In genomic region chr17:14515015-14515414, GRCh38 we compare ENCODE assay signal across 30 cellular contexts.
DNase-seq lines count a peak whose midpoint lies in the region; ATAC-seq and TF ChIP-seq lines count a peak whose summit lies in the region.
"Had no signal": no experiment of that assay in that cellular context is flagged by ENCODE, and none has a peak within 500 bp of the region (broad histone marks: within the 10 kb centered on the region; RNA-seq: fewer than 3 reads in every experiment).

No MANE protein-coding gene starts in this region.

- H3K23ac ChIP-seq in neuronal stem cell (ENCODE audit: low read depth, low read length, poor library complexity), result no peak overlapping the region

- no peak overlapping the region for H4K91ac ChIP-seq in neuronal stem cell (ENCODE audit: low read depth, low read length, poor library complexity)

- intact Hi-C loops in mucosa of descending colon (cut with DNase I, micrococcal nuclease), result no loop called here

- H3K9me3 ChIP-seq in neuronal stem cell (replicated peaks in 1 of 2; ENCODE audit: control insufficient read depth in 2 of 2, insufficient read depth in 1 of 2, low read depth in 1 of 2, low read length in 2 of 2) (no peaks in the 10 kb centered on the region), mucosa of descending colon (no peaks in the 10 kb centered on the region)
- H3K9me3 ChIP-seq: HAP-1, upper lobe of left lung had no signal

- H3K18ac ChIP-seq in neuronal stem cell (ENCODE audit: low read length), result no peak overlapping the region

- no peak overlapping the region for H2BK120ac ChIP-seq in neuronal stem cell (ENCODE audit: low read depth, low read length)

- H3K4ac ChIP-seq in neuronal stem cell (ENCODE audit: low read length), result no peak overlapping the region

- no peak overlapping the region for H2BK15ac ChIP-seq in neuronal stem cell (ENCODE audit: low read length)

- DNase-seq in HuH-7 (ENCODE audit: low spot score), result peak; percentile 19
- peak; percentile 14 for DNase-seq in fibroblast of mammary gland (ENCODE audit: low read depth)
- DNase-seq in neuronal stem cell (ENCODE audit: low spot score), result no peak
- no peak for DNase-seq in NCI-H1436 treated with DMSO at 0.1 percent for 48 hours (lab: John Stamatoyannopoulos, UW)
- no peak for DNase-seq in mucosa of descending colon
- DNase-seq in SHP77 treated with DMSO at 0.1 percent for 48 hours (lab: John Stamatoyannopoulos, UW), result no peak
- no peak for DNase-seq in foreskin keratinocyte
- DNase-seq: activated CD4-positive, alpha-beta T cell treated with anti-CD3 and anti-CD28 coated beads, Interleukin-2, amount 50 U/mL, for 48 hours; activated CD4-positive, CD25-positive, alpha-beta regulatory T cell treated with anti-CD3 and anti-CD28 coated beads, Interleukin-2, amount 50 U/mL, for 72 hours; activated naive CD4-positive, alpha-beta T cell; activated naive CD8-positive, alpha-beta T cell treated with anti-CD3 and anti-CD28 coated beads, Interleukin-2, amount 50 U/mL, for 24 hours; AML-193; CD4-positive, alpha-beta T cell; central memory CD4-positive, alpha-beta T cell; dermis blood vessel endothelial cell; head of caudate nucleus; Kasumi-1; MV-4-11; NCI-H1436; NCI-H2107; nephron progenitor cell; PC-9; T-helper 17 cell; upper lobe of left lung had no signal

- no peaks in the 10 kb centered on the region for H3K79me1 ChIP-seq in neuronal stem cell (ENCODE audit: low read depth, low read length)

- H3K14ac ChIP-seq in neuronal stem cell (ENCODE audit: low read length), result no peak overlapping the region

- H3K27ac ChIP-seq in C4-2B (no peak overlapping the region), neuronal stem cell (replicated peaks; ENCODE audit: low read length) (peak overlapping the region; percentile 40), foreskin keratinocyte (no peak overlapping the region)
- H3K27ac ChIP-seq: parathyroid adenoma, PC-9, skin epidermis, upper lobe of left lung had no signal

- H3K4me3 ChIP-seq in fibroblast of mammary gland (ENCODE audit: control insufficient read depth, low read depth, low read length) (no peak overlapping the region), neuronal stem cell (ENCODE audit: low read length in 2 of 2) (no peak overlapping the region), mucosa of descending colon (no peak overlapping the region)
- H3K4me3 ChIP-seq: HAP-1, lung, PC-9, skin epidermis, upper lobe of left lung had no signal

- peaks cover 0 to 10% of the 10 kb centered on the region in 2 donors for H3K4me1 ChIP-seq in neuronal stem cell (ENCODE audit: control insufficient read depth in 2 of 2, insufficient read depth in 1 of 2, low read depth in 1 of 2, low read length in 2 of 2)
- H3K4me1 ChIP-seq in mucosa of descending colon (ENCODE audit: low read depth), result no peaks in the 10 kb centered on the region
- H3K4me1 ChIP-seq in foreskin keratinocyte, result no peaks in the 10 kb centered on the region
- H3K4me1 ChIP-seq: HAP-1, parathyroid adenoma, upper lobe of left lung had no signal

- H3K4me2 ChIP-seq in neuronal stem cell (ENCODE audit: insufficient read depth, low read length, poor library complexity, severe bottlenecking), result no peak overlapping the region
- H3K4me2 ChIP-seq: PC-9 had no signal

- WGBS in neuronal stem cell (ENCODE audit: extremely low coverage in 2 of 2, insufficient read length in 2 of 2, insufficient replicate concordance in 1 of 2), 2 donors, result no CpG with 5 or more reads among the region's 3 CpGs

- TF ChIP-seq CTCF in C4-2B (conservative IDR thresholded peaks at IDR 0.05), result peak; percentile 14
- no peak for TF ChIP-seq CTCF in fibroblast of mammary gland (conservative IDR thresholded peaks at IDR 0.05; ENCODE audit: control insufficient read depth, insufficient read depth, low read depth, low read length)
- no peak for TF ChIP-seq CTCF in mucosa of descending colon (IDR thresholded peaks at IDR 0.05)
- TF ChIP-seq CTCF in foreskin keratinocyte (conservative IDR thresholded peaks at IDR 0.05), result no peak

- no peak overlapping the region for H2BK5ac ChIP-seq in neuronal stem cell (ENCODE audit: low read length)

- no peak overlapping the region for H3K9ac ChIP-seq in neuronal stem cell (ENCODE audit: low read depth, low read length, poor library complexity)
- H3K9ac ChIP-seq: parathyroid adenoma had no signal

- H3K36me3 ChIP-seq in neuronal stem cell (replicated peaks in 1 of 2; ENCODE audit: control insufficient read depth in 2 of 2, insufficient read depth in 2 of 2, low read length in 2 of 2), result no peaks in the 10 kb centered on the region
- no peaks in the 10 kb centered on the region for H3K36me3 ChIP-seq in mucosa of descending colon (ENCODE audit: low read depth)
- H3K36me3 ChIP-seq: HAP-1, upper lobe of left lung had no signal

- H3K27me3 ChIP-seq in neuronal stem cell (ENCODE audit: control insufficient read depth in 3 of 3, insufficient read depth in 3 of 3, low read depth in 1 of 3, low read length in 3 of 3) (no peaks in the 10 kb centered on the region), foreskin keratinocyte (no peaks in the 10 kb centered on the region)
- H3K27me3 ChIP-seq: upper lobe of left lung had no signal

- no peak overlapping the region for H4K8ac ChIP-seq in neuronal stem cell (ENCODE audit: low read depth, low read length)

- H2AK5ac ChIP-seq in neuronal stem cell (ENCODE audit: low read depth, low read length), result no peak overlapping the region

- no peak overlapping the region for H2AFZ ChIP-seq in neuronal stem cell (ENCODE audit: low read length)
- H2AFZ ChIP-seq: parathyroid adenoma, PC-9 had no signal

- no peak overlapping the region for H2BK12ac ChIP-seq in neuronal stem cell (ENCODE audit: low read length)

- ATAC-seq in mucosa of descending colon (no peak), foreskin keratinocyte (no peak)
- ATAC-seq: activated naive CD8-positive, alpha-beta T cell treated with anti-CD3 and anti-CD28 coated beads, Interleukin-2, amount 50 U/mL, for 24 hours; stimulated activated memory B cell treated with anti-CD40 and anti-IgM and Interleukin-4, amounts not matched to agents 10 μg/mL and 1 μg/mL and 100 μg/mL, for 72 hours; T-helper 17 cell had no signal

Comparison
In these comparisons a context has a peak if more than half of its experiments do, and no peak if none do; other contexts are left out.
1. DNase-seq: peak in HuH-7 (single experiment) and fibroblast of mammary gland (single experiment); none in neuronal stem cell (single experiment), NCI-H1436 treated with DMSO at 0.1 percent for 48 hours (single experiment), mucosa of descending colon (0 of 3), SHP77 treated with DMSO at 0.1 percent for 48 hours (single experiment) and foreskin keratinocyte (0 of 2).